8 cellular contexts compared by ENCODE assay signal in the genomic region with DNA sequence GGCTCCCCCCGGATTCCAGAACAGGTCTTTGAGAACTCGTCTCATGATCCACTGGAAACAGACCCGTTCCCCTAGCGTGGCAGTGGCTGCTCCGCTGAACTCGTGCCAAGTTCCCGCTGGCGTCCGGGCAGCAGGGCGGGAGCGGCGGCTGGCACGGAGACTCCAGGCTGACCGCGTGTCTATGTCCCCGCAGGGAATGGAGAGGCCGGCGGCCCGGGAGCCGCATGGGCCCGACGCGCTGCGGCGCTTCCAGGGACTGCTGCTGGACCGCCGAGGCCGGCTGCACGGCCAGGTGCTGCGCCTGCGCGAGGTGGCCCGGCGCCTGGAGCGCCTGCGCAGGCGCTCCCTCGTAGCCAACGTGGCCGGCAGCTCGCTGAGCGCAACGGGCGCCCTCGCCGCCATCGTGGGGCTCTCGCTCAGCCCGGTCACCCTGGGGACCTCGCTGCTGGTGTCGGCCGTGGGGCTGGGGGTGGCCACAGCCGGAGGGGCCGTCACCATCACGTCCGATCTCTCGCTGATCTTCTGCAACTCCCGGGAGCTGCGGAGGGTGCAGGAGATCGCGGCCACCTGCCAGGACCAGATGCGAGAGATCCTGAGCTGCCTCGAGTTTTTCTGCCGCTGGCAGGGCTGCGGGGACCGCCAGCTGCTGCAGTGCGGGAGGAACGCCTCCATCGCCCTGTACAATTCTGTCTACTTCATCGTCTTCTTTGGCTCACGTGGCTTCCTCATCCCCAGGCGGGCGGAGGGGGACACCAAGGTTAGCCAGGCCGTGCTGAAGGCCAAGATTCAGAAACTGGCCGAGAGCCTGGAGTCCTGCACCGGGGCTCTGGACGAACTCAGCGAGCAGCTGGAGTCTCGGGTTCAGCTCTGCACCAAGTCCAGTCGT. TPM values are rescaled to one million over a fixed set of nuclear protein-coding genes. Genes with fewer than 3 reads are reported as not detected.
DNase-seq lines count a peak whose midpoint lies in the region; ATAC-seq and TF ChIP-seq lines count a peak whose summit lies in the region.

No MANE protein-coding gene starts in this region.

- ATAC-seq in GM19467 (IDR thresholded peaks at IDR 0.05; ENCODE audit: unreplicated experiment), result peak; percentile 88

- H3K4me1 ChIP-seq in Peyer's patch (peaks cover 0 to 19% (median 0%) of the 10 kb centered on the region in 4 donors), stomach (peaks cover 14 to 44% (median 29%) of the 10 kb centered on the region in 4 donors)

- intact Hi-C loops in stomach (cut with DNase I; ENCODE audit: low total_unique reads), result no loop called here

- H3K9me3 ChIP-seq in Peyer's patch (no peaks in the 10 kb centered on the region), stomach (no peaks in the 10 kb centered on the region)

- H3K27me3 Mint-ChIP-seq in nephron (ENCODE audit: low read depth), result no peaks in the 10 kb centered on the region

- peak in 4 of 6 experiments; percentile 11 to 59 (median 50) for TF ChIP-seq CTCF in Peyer's patch (IDR thresholded peaks at IDR 0.05)
- peak; percentile 19 for TF ChIP-seq CTCF in fibroblast of the aortic adventitia (IDR thresholded peaks at IDR 0.05; ENCODE audit: insufficient read depth, low read length)
- TF ChIP-seq CTCF in nephron (IDR thresholded peaks at IDR 0.05; ENCODE audit: unreplicated experiment in 3 of 3), result peak in 1 of 3 experiments; percentile 9
- peak in 2 of 7 experiments; percentile 8 to 17 for TF ChIP-seq CTCF in stomach (IDR thresholded peaks at IDR 0.05)

- peak overlapping the region in 2 of 3 experiments; percentile 71 to 86 for H3K27ac Mint-ChIP-seq in nephron

- H3K36me3 ChIP-seq in Peyer's patch, result no peaks in the 10 kb centered on the region
- no peaks in the 10 kb centered on the region for H3K36me3 ChIP-seq in stomach

- H3K9me3 Mint-ChIP-seq in nephron, result peaks cover 3% of the 10 kb centered on the region

- no peaks in the 10 kb centered on the region for H3K36me3 Mint-ChIP-seq in nephron (ENCODE audit: low read depth)

- peaks cover 49% of the 10 kb centered on the region for H3K4me1 Mint-ChIP-seq in nephron

- H3K4me3 ChIP-seq in Peyer's patch, result peak overlapping the region; percentile 44 to 65 (median 62)
- peak overlapping the region; percentile 68 for H3K4me3 ChIP-seq in fibroblast of the aortic adventitia (ENCODE audit: low read depth, low read length)
- H3K4me3 ChIP-seq in stomach, result peak overlapping the region; percentile 55 to 73 (median 63)

- DNase-seq in DMS 273 (lab: John Stamatoyannopoulos, UW; ENCODE audit: unreplicated experiment) (peak; percentile 87), HK-2 (ENCODE audit: unreplicated experiment) (peak; percentile 82), Peyer's patch (peak; percentile 57 to 87 (median 87)), fibroblast of the aortic adventitia (ENCODE audit: low read depth) (peak; percentile 77), stomach (peak; percentile 80)
- peak; percentile 92 for DNase-seq in activated effector memory CD4-positive, alpha-beta T cell treated with anti-CD3 and anti-CD28 coated beads, Interleukin-2, amount 50 U/mL, for 16 hours

- H3K27me3 ChIP-seq in Peyer's patch (no peaks in the 10 kb centered on the region), stomach (no peaks in the 10 kb centered on the region)

- H3K4me3 Mint-ChIP-seq in nephron, result peak overlapping the region; percentile 77 to 84 (median 81)

- TF ChIP-seq POLR2A in Peyer's patch (IDR thresholded peaks at IDR 0.05) (peak; percentile 61 to 67), stomach (IDR thresholded peaks at IDR 0.05) (no peak)

- H3K27ac ChIP-seq in Peyer's patch (peak overlapping the region; percentile 74 to 95 (median 84)), stomach (peak overlapping the region; percentile 88 to 94 (median 91))

- TF ChIP-seq EP300 in stomach (IDR thresholded peaks at IDR 0.05), result no peak

- WGBS in stomach, 5 donors, result 1 to 6% (median 1%) methylated on average over 19 to 80 of the region's 80 CpGs

RNA-seq across cellular contexts. Expression of a gene that starts 1.5 kb away (rescaled TPM):
- total RNA-seq in Peyer's patch (10 to 100 TPM in 1 of 4 donors, 1 to 10 TPM in 3; 2.3 to 14.9 (median 5.6) TPM), fibroblast of the aortic adventitia (ENCODE audit: low replicate concordance) (3.6 and 9.2 TPM in 2 replicates), stomach (100 to 1,000 TPM in 1 of 5 donors, 10 to 100 TPM in 2, 1 to 10 TPM in 1, under 1 TPM in 1; 0.29 to 119 (median 21.0) TPM)
- polyA plus RNA-seq in stomach, result 1 to 10 TPM; 1.9 to 5.4 (median 4.4) TPM

RNA-seq across cellular contexts. Expression of a gene that starts 26.2 kb away (rescaled TPM):
- 10 to 100 TPM; 23.5 to 39.9 (median 33.1) TPM for total RNA-seq in Peyer's patch
- total RNA-seq in fibroblast of the aortic adventitia (ENCODE audit: low replicate concordance), result 55.3 and 68.4 TPM in 2 replicates
- total RNA-seq in stomach, result 100 to 1,000 TPM in 1 of 5 donors, 10 to 100 TPM in 3, 1 to 10 TPM in 1; 9.6 to 108 (median 21.4) TPM
- 10 to 100 TPM; 31.0 to 37.9 (median 32.6) TPM for polyA plus RNA-seq in stomach

Comparison
In these comparisons a context has a peak if more than half of its experiments do, and no peak if none do; other contexts are left out.
1. Peak in every context shown above with its lines: DNase-seq, ATAC-seq, H3K4me3 ChIP-seq and H3K27ac ChIP-seq.
2. POLR2A ChIP-seq: peak in Peyer's patch (2 of 2); none in stomach (0 of 4).